In the genomic region with DNA sequence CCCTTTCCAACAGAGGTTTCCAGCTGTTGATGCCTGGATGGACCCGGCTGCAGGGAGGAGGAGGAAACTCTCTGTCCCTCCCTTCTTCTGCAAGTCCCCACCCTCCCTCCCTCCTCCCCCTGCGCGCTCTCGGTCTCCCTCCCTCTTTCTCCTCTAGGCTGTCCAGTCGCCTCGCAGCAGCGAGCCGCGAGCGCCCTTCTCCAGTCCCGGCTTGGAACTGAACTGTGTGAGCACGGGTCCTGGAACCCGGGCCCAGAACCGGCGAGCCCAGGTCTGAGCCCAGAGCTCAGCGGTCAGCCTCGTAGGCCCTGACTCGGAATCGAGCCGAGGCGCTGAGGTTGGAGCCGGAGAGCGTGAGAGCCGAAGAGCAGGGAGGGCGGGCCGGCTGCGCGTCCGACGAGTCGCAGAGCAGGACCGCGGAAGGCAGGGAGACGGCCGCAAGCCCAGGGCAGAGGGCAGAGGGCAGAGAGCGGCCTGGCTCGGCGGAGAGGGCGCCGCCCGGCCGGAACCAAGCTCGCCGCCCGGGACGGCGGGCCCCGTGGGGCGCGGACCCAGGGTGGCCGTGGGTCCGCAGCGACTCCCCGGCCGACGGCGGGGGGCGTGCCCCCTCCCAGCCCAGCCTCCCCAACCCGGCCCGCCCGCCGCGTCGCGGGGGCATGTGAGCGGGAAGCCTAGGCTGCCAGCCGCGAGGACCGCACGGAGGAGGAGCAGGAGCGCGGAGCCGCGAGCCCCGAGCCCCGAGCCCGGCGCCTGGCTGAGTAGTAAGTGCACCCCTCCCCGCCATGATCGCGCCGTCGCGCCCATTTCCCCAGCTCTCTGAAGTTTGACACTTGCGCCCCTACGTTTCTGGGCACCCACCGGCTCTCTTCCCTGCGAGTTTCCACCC, we compare ENCODE assay signal across 8 cellular contexts. TPM values are rescaled to one million over a fixed set of nuclear protein-coding genes. Genes with fewer than 3 reads are reported as not detected.
DNase-seq lines count a peak whose midpoint lies in the region; ATAC-seq and TF ChIP-seq lines count a peak whose summit lies in the region.

A gene (plus strand): TSS at position 165 of the 886 bp plus-strand sequence. CDS start 39,801 bp downstream, outside the sequence.

- ATAC-seq in CD8-positive, alpha-beta T cell, result peak; percentile 44
- ATAC-seq in GM18519 (IDR thresholded peaks at IDR 0.05; ENCODE audit: low FRiP score, unreplicated experiment) (no peak), HG02642 (IDR thresholded peaks at IDR 0.05; ENCODE audit: poor library complexity, unreplicated experiment) (no peak)

- DNase-seq in CD8-positive, alpha-beta T cell, result peak in 3 of 7 experiments; percentile 9 to 28 (median 9)
- peak; percentile 81 for DNase-seq in RPMI8226
- DNase-seq in hepatic stellate cell (ENCODE audit: low spot score), result peak; percentile 91

- peaks cover 16% of the 10 kb centered on the region for H3K4me1 ChIP-seq in CD8-positive, alpha-beta T cell (ENCODE audit: insufficient read depth, low read length)
- peaks cover 2% of the 10 kb centered on the region for H3K4me1 ChIP-seq in parathyroid adenoma

- CTCF ChIA-PET in CD8-positive, alpha-beta T cell (lab: Charles Lee), result no interaction called here

- H3K27me3 Mint-ChIP-seq in CD8-positive, alpha-beta T cell (ENCODE audit: low read depth), result peaks cover 59% of the 10 kb centered on the region
- H3K27me3 Mint-ChIP-seq in IgD-negative memory B cell, result peaks cover 67% of the 10 kb centered on the region
- peaks cover 93% of the 10 kb centered on the region for H3K27me3 Mint-ChIP-seq in brain

- peak within 1 kb of the TSS; percentile 65 for H3K4me3 ChIP-seq in CD8-positive, alpha-beta T cell (ENCODE audit: low read depth, low read length)
- H3K4me3 ChIP-seq in parathyroid adenoma (ENCODE audit: low read depth, low read length), result peak within 1 kb of the TSS; percentile 82

- intact Hi-C loops in CD8-positive, alpha-beta T cell (cut with DNase I, micrococcal nuclease), result no loop called here

- TF ChIP-seq CTCF in CD8-positive, alpha-beta T cell (IDR thresholded peaks at IDR 0.05), result no peak
- TF ChIP-seq CTCF in brain (conservative IDR thresholded peaks at IDR 0.05), result no peak
- peak; percentile 12 for TF ChIP-seq CTCF in parathyroid adenoma (IDR thresholded peaks at IDR 0.05)

- peak within 1 kb of the TSS; percentile 83 for H3K4me3 Mint-ChIP-seq in CD8-positive, alpha-beta T cell
- H3K4me3 Mint-ChIP-seq in IgD-negative memory B cell (peak within 1 kb of the TSS; percentile 67 to 90 (median 82)), brain (peak within 1 kb of the TSS; percentile 97 to 99 (median 98))

- POLR2A ChIA-PET in CD8-positive, alpha-beta T cell (lab: Charles Lee), result interaction anchor here (0.6 kb wide), 1 partner anchor 471 kb away, joined by 3 read pairs; no protein-coding TSS in a partner anchor

- H3K36me3 ChIP-seq in CD8-positive, alpha-beta T cell (ENCODE audit: insufficient read depth, low read length), result no peaks in the 10 kb centered on the region
- H3K36me3 ChIP-seq in parathyroid adenoma (ENCODE audit: control insufficient read depth, insufficient read depth, low read length), result no peaks in the 10 kb centered on the region

- H3K27ac ChIP-seq in CD8-positive, alpha-beta T cell (ENCODE audit: low read depth, low read length), result no peak within 1 kb of the TSS
- peak within 1 kb of the TSS; percentile 84 for H3K27ac ChIP-seq in parathyroid adenoma

- H3K4me1 Mint-ChIP-seq in CD8-positive, alpha-beta T cell (ENCODE audit: low read depth), result peaks cover 23% of the 10 kb centered on the region
- H3K4me1 Mint-ChIP-seq in IgD-negative memory B cell, result peaks cover 4 to 15% (median 7%) of the 10 kb centered on the region in 3 donors
- H3K4me1 Mint-ChIP-seq in brain, result peaks cover 31% of the 10 kb centered on the region

- peak within 1 kb of the TSS; percentile 81 for H3K4me2 ChIP-seq in parathyroid adenoma (ENCODE audit: low read length)

- no peak within 1 kb of the TSS for H3K27ac Mint-ChIP-seq in CD8-positive, alpha-beta T cell
- H3K27ac Mint-ChIP-seq in IgD-negative memory B cell (no peak within 1 kb of the TSS), brain (peak within 1 kb of the TSS; percentile 86 to 96 (median 89))

- no peak within 1 kb of the TSS for H3K9ac ChIP-seq in parathyroid adenoma

- peaks cover 9% of the 10 kb centered on the region for H3K27me3 ChIP-seq in CD8-positive, alpha-beta T cell (ENCODE audit: insufficient read depth, low read length)
- no peaks in the 10 kb centered on the region for H3K27me3 ChIP-seq in parathyroid adenoma (ENCODE audit: control insufficient read depth, insufficient read depth, low read length)

- no peaks in the 10 kb centered on the region for H3K36me3 Mint-ChIP-seq in CD8-positive, alpha-beta T cell
- H3K36me3 Mint-ChIP-seq in IgD-negative memory B cell, result no peaks in the 10 kb centered on the region
- no peaks in the 10 kb centered on the region for H3K36me3 Mint-ChIP-seq in brain

- H3K79me2 ChIP-seq in parathyroid adenoma, result peaks cover 24% of the 10 kb centered on the region

- peak within 1 kb of the TSS; percentile 92 for H2AFZ ChIP-seq in parathyroid adenoma

- peaks cover under 1% of the 10 kb centered on the region for H3K9me3 Mint-ChIP-seq in CD8-positive, alpha-beta T cell
- H3K9me3 Mint-ChIP-seq in IgD-negative memory B cell, result peaks cover under 1 to 10% (median 3%) of the 10 kb centered on the region in 3 donors
- peaks cover 0 to 2% (median 0%) of the 10 kb centered on the region in 5 experiments for H3K9me3 Mint-ChIP-seq in brain

- H3K9me3 ChIP-seq in CD8-positive, alpha-beta T cell (ENCODE audit: low read length), result no peaks in the 10 kb centered on the region
- no peaks in the 10 kb centered on the region for H3K9me3 ChIP-seq in parathyroid adenoma (ENCODE audit: control insufficient read depth, low read length)

RNA-seq across cellular contexts. Expression of the gene that starts here (rescaled TPM):
- 1 to 10 TPM; 2.0 to 2.4 TPM for total RNA-seq in CD8-positive, alpha-beta T cell
- polyA plus RNA-seq in IgD-negative memory B cell (0.33 TPM), brain (ENCODE audit: insufficient read depth, low read depth, low replicate concordance) (70.2 TPM)

Comparison
In these comparisons a context has a peak if more than half of its experiments do, and no peak if none do; other contexts are left out.
1. RNA of the gene that starts here (polyA plus RNA-seq): 70.2 TPM in brain (single experiment); 0.33 TPM in IgD-negative memory B cell (single experiment); every median in the first group is over 10 times any median in the second.
2. H3K27ac Mint-ChIP-seq: peak in brain (5 of 5); none in CD8-positive, alpha-beta T cell (single experiment) and IgD-negative memory B cell (0 of 3).
3. Peak in every context shown above with its lines, with median percentiles within 50 percentile points of each other: H3K4me3 Mint-ChIP-seq.